ENCODE assay signal across 8 cellular contexts in genomic region chr1:214445846-214446614, GRCh38.
DNase-seq lines count a peak whose midpoint lies in the region; ATAC-seq and TF ChIP-seq lines count a peak whose summit lies in the region.

No MANE protein-coding gene starts in this region.

- CTCF ChIA-PET in MCF 10A (lab: Yijun Ruan, JAX) = interaction anchor here (0.6 to 1.4 kb wide), 5 partner anchors 13 to 231 kb away, joined by 3 read pairs; no protein-coding TSS in a partner anchor

- H3K4me1 Mint-ChIP-seq in MCF 10A (ENCODE audit: insufficient read depth, unreplicated experiment) (peaks cover 59% of the 10 kb centered on the region), osteocyte (ENCODE audit: unreplicated experiment) (peaks cover 72% of the 10 kb centered on the region)

- H3K9me3 Mint-ChIP-seq in MCF 10A (ENCODE audit: unreplicated experiment) = no peaks in the 10 kb centered on the region
- no peaks in the 10 kb centered on the region for H3K9me3 Mint-ChIP-seq in osteocyte (ENCODE audit: unreplicated experiment)

- intact Hi-C loops in MCF 10A (cut with micrococcal nuclease) = loop anchor here (2.0 kb wide), 3 partner anchors 31 to 105 kb away; partner anchors contain the start of gene PTPN14
- intact Hi-C loops in sciatic nerve (cut with DNase I) = no loop called here

- POLR2A ChIA-PET in MCF 10A (lab: Yijun Ruan, JAX) = interaction anchor here (0.6 to 15.7 kb wide), 15 partner anchors 8 to 1390 kb away, joined by 3 to 843 read pairs (median 15); partner anchors contain the start of gene PTPN14

- BruUV-seq in MCF 10A (replicated peaks; lab: Mats Ljungman, UMichigan) = no TSS peak

- TF ChIP-seq CTCF in NB4 (IDR thresholded peaks at IDR 0.05; ENCODE audit: low read depth, low read length) (no peak), MCF 10A (IDR thresholded peaks at IDR 0.05; ENCODE audit: unreplicated experiment) (no peak), osteocyte (IDR thresholded peaks at IDR 0.05) (no peak)

- H3K27me3 Mint-ChIP-seq in MCF 10A (ENCODE audit: insufficient read depth, unreplicated experiment) = no peaks in the 10 kb centered on the region
- no peaks in the 10 kb centered on the region for H3K27me3 Mint-ChIP-seq in osteocyte (ENCODE audit: unreplicated experiment)

- H3K27ac Mint-ChIP-seq in MCF 10A (ENCODE audit: low read depth, unreplicated experiment) (peak overlapping the region; percentile 81), osteocyte (ENCODE audit: unreplicated experiment) (peak overlapping the region; percentile 95)

- H3K4me3 Mint-ChIP-seq in MCF 10A (ENCODE audit: unreplicated experiment) = peak overlapping the region; percentile 16
- no peak overlapping the region for H3K4me3 Mint-ChIP-seq in osteocyte (ENCODE audit: unreplicated experiment)

- no peak overlapping the region for H3K4me3 ChIP-seq in NB4 (ENCODE audit: low read depth, low read length)

- H3K36me3 Mint-ChIP-seq in MCF 10A (ENCODE audit: insufficient read depth, unreplicated experiment) = peaks cover 56% of the 10 kb centered on the region
- peaks cover 10% of the 10 kb centered on the region for H3K36me3 Mint-ChIP-seq in osteocyte (ENCODE audit: unreplicated experiment)

- peak; percentile 96 for DNase-seq in ELR (ENCODE audit: low read depth)
- DNase-seq in NB4 (ENCODE audit: low read depth) = peak; percentile 64
- peak; percentile 89 for DNase-seq in MCF 10A (ENCODE audit: unreplicated experiment)
- DNase-seq in osteocyte (ENCODE audit: extremely low spot score, unreplicated experiment) = no peak
- DNase-seq in sciatic nerve (ENCODE audit: low spot score) = no peak
- no peak for DNase-seq in T-helper 9 cell
- DNase-seq in C1 segment of cervical spinal cord (lab: John Stamatoyannopoulos, UW) = no peak

- no peak for ATAC-seq in sciatic nerve
- ATAC-seq in GM19035 (IDR thresholded peaks at IDR 0.05; ENCODE audit: unreplicated experiment) = no peak

- no peak for TF ChIP-seq POLR2A in NB4 (IDR thresholded peaks at IDR 0.05; ENCODE audit: extremely low read depth, insufficient read length)

Comparison
In these comparisons a context has a peak if more than half of its experiments do, and no peak if none do; other contexts are left out.
1. DNase-seq: peak in ELR (single experiment), NB4 (single experiment) and MCF 10A (single experiment); none in osteocyte (single experiment), sciatic nerve (single experiment), T-helper 9 cell (single experiment) and C1 segment of cervical spinal cord (0 of 14).